ENCODE assay signal across 7 cellular contexts in genomic region chr6:87408721-87409155, GRCh38. TPM values are rescaled to one million over a fixed set of nuclear protein-coding genes. Genes with fewer than 3 reads are reported as not detected.
DNase-seq lines count a peak whose midpoint lies in the region; ATAC-seq and TF ChIP-seq lines count a peak whose summit lies in the region.

No MANE protein-coding gene starts in this region.

- no peaks in the 10 kb centered on the region for H3K79me1 ChIP-seq in H9 (ENCODE audit: insufficient read depth, low read depth, low read length, poor library complexity, severe bottlenecking)

- H3K4me2 ChIP-seq in H9 (ENCODE audit: insufficient read depth, insufficient read length, low read length): peak overlapping the region; percentile 94

- no CpG with 5 or more reads among the region's 5 CpGs for WGBS in H9 (ENCODE audit: extremely low coverage, insufficient read length, low lambda C conversion rate)
- WGBS in right cardiac atrium: 48% methylated on average over 5 of the region's 5 CpGs

- peaks cover 4% of the 10 kb centered on the region for H3K27me3 Mint-ChIP-seq in H9 (ENCODE audit: low read depth)
- peaks cover 44% of the 10 kb centered on the region for H3K27me3 Mint-ChIP-seq in stimulated activated naive CD8-positive, alpha-beta T cell treated with anti-CD3 and anti-CD28 coated beads, Interleukin-15, amount 100 ng/mL, for 72 hours

- peak overlapping the region; percentile 80 for H3K4me3 ChIP-seq in right cardiac atrium (ENCODE audit: low read length)

- no peaks in the 10 kb centered on the region for H4K20me1 ChIP-seq in H9 (ENCODE audit: control insufficient read depth, insufficient read depth, insufficient read length)

- peak overlapping the region; percentile 69 for H4K8ac ChIP-seq in H9 (replicated peaks; ENCODE audit: insufficient read length, low read depth, low read length)

- H3K79me2 ChIP-seq in H9 (ENCODE audit: insufficient read depth, low read length): no peaks in the 10 kb centered on the region

- peaks cover 5% of the 10 kb centered on the region for H3K23me2 ChIP-seq in H9 (ENCODE audit: insufficient read length, low read depth, low read length, poor library complexity, severe bottlenecking)

- no peaks in the 10 kb centered on the region for H3K4me1 ChIP-seq in H9 (ENCODE audit: insufficient read depth, low read length)
- H3K4me1 ChIP-seq in right cardiac atrium (ENCODE audit: control insufficient read depth, insufficient read depth, low read length): no peaks in the 10 kb centered on the region

- H3K56ac ChIP-seq in H9 (ENCODE audit: insufficient read length, low read depth, low read length): no peak overlapping the region

- peak; percentile 51 for ATAC-seq in SK-N-SH treated with all-trans-retinoic acid at 6 μM for 48 hours
- ATAC-seq in right cardiac atrium: no peak
- ATAC-seq in stimulated activated naive CD8-positive, alpha-beta T cell treated with anti-CD3 and anti-CD28 coated beads, Interleukin-15, amount 100 ng/mL, for 72 hours: no peak
- no peak for ATAC-seq in GM21390 (IDR thresholded peaks at IDR 0.05; ENCODE audit: unreplicated experiment)

- H2AFZ ChIP-seq in H9 (ENCODE audit: low read length): peak overlapping the region; percentile 99

- peak overlapping the region; percentile 52 to 74 (median 53); a peak in 3 of 7 replicates for H3K27ac Mint-ChIP-seq in H9
- H3K27ac Mint-ChIP-seq in stimulated activated naive CD8-positive, alpha-beta T cell treated with anti-CD3 and anti-CD28 coated beads, Interleukin-15, amount 100 ng/mL, for 72 hours: no peak overlapping the region

- no peak overlapping the region for H2BK12ac ChIP-seq in H9 (ENCODE audit: insufficient read length, low read depth, low read length)

- H3K9me3 ChIP-seq in H9 (ENCODE audit: control insufficient read depth, low read depth, low read length) (no peaks in the 10 kb centered on the region), right cardiac atrium (ENCODE audit: control insufficient read depth, low read length) (no peaks in the 10 kb centered on the region)

- peak overlapping the region; percentile 91 for H3K9ac ChIP-seq in H9 (ENCODE audit: extremely low read depth, insufficient read length, low read length)

- no peaks in the 10 kb centered on the region for H3K9me3 Mint-ChIP-seq in H9
- H3K9me3 Mint-ChIP-seq in stimulated activated naive CD8-positive, alpha-beta T cell treated with anti-CD3 and anti-CD28 coated beads, Interleukin-15, amount 100 ng/mL, for 72 hours: no peaks in the 10 kb centered on the region

- no peak overlapping the region for H2BK120ac ChIP-seq in H9 (ENCODE audit: low read depth, low read length, poor library complexity, severe bottlenecking)

- no peaks in the 10 kb centered on the region for H3K27me3 ChIP-seq in H9 (ENCODE audit: insufficient read depth, low read length)
- no peaks in the 10 kb centered on the region for H3K27me3 ChIP-seq in right cardiac atrium (ENCODE audit: control insufficient read depth, insufficient read depth)

- no peak overlapping the region for H2AK5ac ChIP-seq in H9 (ENCODE audit: insufficient read length, low read length)

- H3K27ac ChIP-seq in H9 (ENCODE audit: insufficient read length, low read depth, low read length) (peak overlapping the region; percentile 11), right cardiac atrium (ENCODE audit: low read length) (peak overlapping the region; percentile 81)

- H2BK20ac ChIP-seq in H9 (ENCODE audit: low read depth, low read length, poor library complexity, severe bottlenecking): no peak overlapping the region

- H3K4me3 Mint-ChIP-seq in H9: peak overlapping the region; percentile 79 to 92
- H3K4me3 Mint-ChIP-seq in stimulated activated naive CD8-positive, alpha-beta T cell treated with anti-CD3 and anti-CD28 coated beads, Interleukin-15, amount 100 ng/mL, for 72 hours: peak overlapping the region; percentile 86 to 87

- H4K5ac ChIP-seq in H9 (ENCODE audit: insufficient read length, low read depth, low read length): no peak overlapping the region

- no peak overlapping the region for H4K91ac ChIP-seq in H9 (ENCODE audit: insufficient read length, low read depth, low read length)

- peak overlapping the region; percentile 65 for H3K23ac ChIP-seq in H9 (ENCODE audit: insufficient read length, low read depth, low read length)

- peak overlapping the region; percentile 74; the same call in 1 of the 2 replicates for H3K14ac ChIP-seq in H9 (ENCODE audit: insufficient read depth, low read length)

- no peak overlapping the region for H2BK15ac ChIP-seq in H9 (ENCODE audit: low read depth, low read length)

- DNase-seq in H9: no peak
- DNase-seq in right cardiac atrium: no peak
- no peak for DNase-seq in stimulated activated naive CD8-positive, alpha-beta T cell treated with anti-CD3 and anti-CD28 coated beads, Interleukin-15, amount 100 ng/mL, for 72 hours
- DNase-seq in retina: no peak
- DNase-seq in NCI-H1092 (lab: John Stamatoyannopoulos, UW): no peak

- H3K4me1 Mint-ChIP-seq in H9: peaks cover 0 to 3% of the 10 kb centered on the region in 2 experiments; a peak in 2 of 4 replicates
- peaks cover 11% of the 10 kb centered on the region for H3K4me1 Mint-ChIP-seq in stimulated activated naive CD8-positive, alpha-beta T cell treated with anti-CD3 and anti-CD28 coated beads, Interleukin-15, amount 100 ng/mL, for 72 hours

- peak overlapping the region; percentile 85 for H3K18ac ChIP-seq in H9 (ENCODE audit: insufficient read length, low read depth, low read length)

- H3K4ac ChIP-seq in H9 (ENCODE audit: low read depth, low read length): no peak overlapping the region

- H3T11ph ChIP-seq in H9 (ENCODE audit: low read length): no peak overlapping the region

- intact Hi-C loops in right cardiac atrium (cut with DNase I): loop anchor here in 1 of 4 donors (5.0 kb wide), 1 partner anchor 64 kb away; the partner anchor contains the start of gene SLC35A1

- no peaks in the 10 kb centered on the region for H3K36me3 Mint-ChIP-seq in H9 (ENCODE audit: insufficient read depth in 1 of 3, low read depth in 3 of 3)

- no peak overlapping the region for H2BK5ac ChIP-seq in H9 (ENCODE audit: insufficient read length, low read length)

- no peak for TF ChIP-seq CTCF in H9 (conservative IDR thresholded peaks at IDR 0.05)

TF ChIP-seq in SK-N-SH treated with all-trans-retinoic acid at 6 μM for 48 hours, 23 proteins besides CTCF, POLR2A, EP300 and RAD21:
- TF ChIP-seq BACH2 (CRISPR knock-in tag; IDR thresholded peaks at IDR 0.05; ENCODE audit: borderline replicate concordance): no peak
- no peak for TF ChIP-seq ZFP30 (CRISPR knock-in tag; IDR thresholded peaks at IDR 0.05)

RNA-seq across cellular contexts. Expression of gene CFAP206, which starts 1.0 kb away (rescaled TPM):
- total RNA-seq in H9 (2021) (not detected in 2 replicates), right cardiac atrium (under 1 TPM in 3 of 4 donors, not detected in 1; 0.31 to 0.60 (median 0.50) TPM)
- polyA plus RNA-seq in right cardiac atrium: 0.14 TPM

Comparison
In these comparisons a context has a peak if more than half of its experiments do, and no peak if none do; other contexts are left out.
1. H3K27ac Mint-ChIP-seq: peak in H9 (3 of 3); none in stimulated activated naive CD8-positive, alpha-beta T cell treated with anti-CD3 and anti-CD28 coated beads, Interleukin-15, amount 100 ng/mL, for 72 hours (0 of 2).